Comparison of ENCODE assay signal across 10 cellular contexts in genomic region chr10:110512461-110513187, GRCh38. TPM values are rescaled to one million over a fixed set of nuclear protein-coding genes. Genes with fewer than 3 reads are reported as not detected.
DNase-seq lines count a peak whose midpoint lies in the region; ATAC-seq, FAIRE-seq and TF ChIP-seq lines count a peak whose summit lies in the region.
"Had no signal": no experiment of that assay in that cellular context is flagged by ENCODE, and none has a peak within 500 bp of the region (broad histone marks: within the 10 kb centered on the region; RNA-seq: fewer than 3 reads in every experiment).

No MANE protein-coding gene starts in this region.

- H2BK15ac ChIP-seq in H1 (ENCODE audit: low read length), result no peak overlapping the region

- CTCF ChIA-PET in H1 (lab: Charles Lee; ENCODE audit: partially characterized antibody), result interaction anchor here (0.6 to 1.5 kb wide), 6 partner anchors 31 to 1743 kb away, joined by 3 to 5 read pairs (median 4); no protein-coding TSS in a partner anchor

- no peak overlapping the region for H2BK12ac ChIP-seq in H1 (ENCODE audit: low read depth, low read length)

- H3K79me1 ChIP-seq in H1 (ENCODE audit: low read depth, low read length), result no peaks in the 10 kb centered on the region; the same call in 1 of the 2 replicates

- H3F3A ChIP-seq in GM23338 (replicated peaks; ENCODE audit: low read depth), result no peaks in the 10 kb centered on the region

- no peak overlapping the region for H2BK120ac ChIP-seq in H1 (replicated peaks; ENCODE audit: low read depth, low read length)

- H4K8ac ChIP-seq in H1 (ENCODE audit: extremely low read depth, insufficient read depth, low read length), result no peak overlapping the region

- H3K4me2 ChIP-seq in GM23338 (no peak overlapping the region), H1 (ENCODE audit: insufficient read depth in 1 of 2, low read depth in 2 of 2, low read length in 2 of 2) (no peak overlapping the region)

- H3K4me3 ChIP-seq in GM23338 (no peak overlapping the region), H1 (ENCODE audit: extremely low read depth in 1 of 4, insufficient read depth in 2 of 4, low read depth in 3 of 4, low read length in 4 of 4) (no peak overlapping the region), gastrocnemius medialis (no peak overlapping the region), prostate gland (no peak overlapping the region)
- H3K4me3 ChIP-seq: heart right ventricle, SK-N-MC had no signal

- no peak overlapping the region for H3K27ac Mint-ChIP-seq in GM23338
- peak overlapping the region; percentile 16 for H3K27ac Mint-ChIP-seq in T-helper 17 cell

- no peaks in the 10 kb centered on the region for H3K9me3 Mint-ChIP-seq in GM23338

- POLR2A ChIA-PET in H1 (lab: Charles Lee; ENCODE audit: partially characterized antibody), result interaction anchor here (1.0 to 1.8 kb wide), 3 partner anchors 14 to 25 kb away, joined by 3 to 7 read pairs (median 4); no protein-coding TSS in a partner anchor

- no peak overlapping the region for H3K14ac ChIP-seq in H1 (ENCODE audit: insufficient read length)

- no peak overlapping the region for H3K23ac ChIP-seq in H1 (ENCODE audit: insufficient read length)

- DNase-seq in GM23338 (ENCODE audit: low spot score), result no peak
- DNase-seq in T-helper 17 cell, result no peak
- no peak for DNase-seq in H1 (ENCODE audit: low read depth in 1 of 2, low spot score in 2 of 2)
- peak; percentile 76 for DNase-seq in stimulated activated CD4-positive, alpha-beta T cell treated with anti-CD3 and anti-CD28 coated beads, Interleukin-4, amount 100 ng/mL, for 24 hours
- no peak for DNase-seq in GF-D8 (lab: John Stamatoyannopoulos, UW)
- no peak for DNase-seq in gastrocnemius medialis
- DNase-seq in prostate gland (ENCODE audit: low spot score), result no peak
- DNase-seq: heart right ventricle had no signal

- 73% methylated on average over 5 of the region's 5 CpGs; no CpG with 5 or more reads in 1 of the 2 experiments for WGBS in H1 (ENCODE audit: extremely low coverage in 1 of 2, insufficient coverage in 1 of 2, insufficient read length in 1 of 2, insufficient replicate concordance in 2 of 2, low coverage in 1 of 2, low lambda C conversion rate in 2 of 2, missing lambda C conversion rate in 1 of 2), 2 experiments
- 56% methylated on average over 5 of the region's 5 CpGs for WGBS in prostate gland

- H3K56ac ChIP-seq in H1 (replicated peaks; ENCODE audit: insufficient read length, low read depth, low read length), result no peak overlapping the region

- H3K4me1 Mint-ChIP-seq in GM23338 (peaks cover 6% of the 10 kb centered on the region; the same call in 2 of the 3 replicates), T-helper 17 cell (peaks cover 21% of the 10 kb centered on the region)

- no peak overlapping the region for H2AK5ac ChIP-seq in H1 (ENCODE audit: low read depth, low read length)

- H3K9me3 ChIP-seq in T-helper 17 cell (ENCODE audit: control insufficient read depth, low read length, poor library complexity, severe bottlenecking), result no peaks in the 10 kb centered on the region
- no peaks in the 10 kb centered on the region for H3K9me3 ChIP-seq in H1 (ENCODE audit: insufficient read depth in 2 of 2, low read depth in 1 of 2, low read length in 1 of 2)
- no peaks in the 10 kb centered on the region for H3K9me3 ChIP-seq in gastrocnemius medialis
- H3K9me3 ChIP-seq in prostate gland, result no peaks in the 10 kb centered on the region
- H3K9me3 ChIP-seq: heart right ventricle had no signal

- no peak for TF ChIP-seq EP300 in H1 (IDR thresholded peaks at IDR 0.05; ENCODE audit: borderline replicate concordance in 1 of 2, low read depth in 2 of 2, low read length in 2 of 2)

- H3K27me3 ChIP-seq in GM23338 (ENCODE audit: insufficient read depth) (no peaks in the 10 kb centered on the region), H1 (replicated peaks in 1 of 4; ENCODE audit: control insufficient read depth in 3 of 4, extremely low read depth in 1 of 4, insufficient read depth in 3 of 4, low read length in 3 of 4) (no peaks in the 10 kb centered on the region), gastrocnemius medialis (no peaks in the 10 kb centered on the region), prostate gland (replicated peaks; ENCODE audit: insufficient read depth) (no peaks in the 10 kb centered on the region)
- H3K27me3 ChIP-seq: heart right ventricle had no signal

- H3K9ac ChIP-seq in H1 (replicated peaks in 1 of 4; ENCODE audit: extremely low read depth in 1 of 4, low read depth in 3 of 4, low read length in 3 of 4), result no peak overlapping the region

- no peak for ATAC-seq in GM23338
- ATAC-seq in T-helper 17 cell, result peak; percentile 21
- no peak for ATAC-seq in gastrocnemius medialis
- ATAC-seq in GM21515 (IDR thresholded peaks at IDR 0.05; ENCODE audit: unreplicated experiment), result no peak

- H3K27ac ChIP-seq in GM23338 (ENCODE audit: low read depth) (no peak overlapping the region), H1 (ENCODE audit: low read depth, low read length) (no peak overlapping the region), gastrocnemius medialis (no peak overlapping the region), prostate gland (no peak overlapping the region)
- H3K27ac ChIP-seq: SK-N-MC had no signal

- H3K4me1 ChIP-seq in GM23338 (ENCODE audit: insufficient read depth), result no peaks in the 10 kb centered on the region
- H3K4me1 ChIP-seq in H1 (replicated peaks in 1 of 4; ENCODE audit: control insufficient read depth in 3 of 4, insufficient read depth in 4 of 4, low read length in 3 of 4), result no peaks in the 10 kb centered on the region
- H3K4me1 ChIP-seq in gastrocnemius medialis, result peaks cover 4 to 6% of the 10 kb centered on the region in 2 donors
- no peaks in the 10 kb centered on the region for H3K4me1 ChIP-seq in prostate gland (replicated peaks)

- in situ Hi-C loops in gastrocnemius medialis (cut with MboI; ENCODE audit: low sequenced_read_pairs in 4 of 4), result no loop called here

- no peak overlapping the region for H4K5ac ChIP-seq in H1 (ENCODE audit: insufficient read length, low read depth, low read length)

- 0 out of 2 replicates have a peak, but pooled peaks cover 1% of the 10 kb centered on the region for H3K79me2 ChIP-seq in GM23338 (replicated peaks; ENCODE audit: insufficient read depth)
- no peaks in the 10 kb centered on the region for H3K79me2 ChIP-seq in H1 (ENCODE audit: control insufficient read depth in 1 of 2, insufficient read depth in 2 of 2, low read length in 2 of 2)

- no peaks in the 10 kb centered on the region for H3K27me3 Mint-ChIP-seq in GM23338 (ENCODE audit: insufficient read depth, low read depth, poor library complexity)
- H3K27me3 Mint-ChIP-seq in T-helper 17 cell, result no peaks in the 10 kb centered on the region

- FAIRE-seq in H1 (lab: Jason Lieb, UNC), result no peak

- no peaks in the 10 kb centered on the region for H4K20me1 ChIP-seq in GM23338 (replicated peaks; ENCODE audit: insufficient read depth)
- no peaks in the 10 kb centered on the region for H4K20me1 ChIP-seq in H1 (replicated peaks in 1 of 2; ENCODE audit: control insufficient read depth in 1 of 2, insufficient read depth in 2 of 2, low read length in 2 of 2)

- no peak overlapping the region for H2AFZ ChIP-seq in GM23338
- H2AFZ ChIP-seq in H1 (ENCODE audit: low read length), result no peak overlapping the region

- TF ChIP-seq POLR2A in H1 (IDR thresholded peaks at IDR 0.05; ENCODE audit: control extremely low read depth in 1 of 2, low read depth in 2 of 2, low read length in 2 of 2), result 0 out of 3 replicates have a peak, but pooled peaks of 1 of the 2 experiments have one; percentile 1
- no peak for TF ChIP-seq POLR2A in gastrocnemius medialis (IDR thresholded peaks at IDR 0.05)
- no peak for TF ChIP-seq POLR2A in prostate gland (IDR thresholded peaks at IDR 0.05)

- H3K4me3 Mint-ChIP-seq in GM23338, result no peak overlapping the region
- H3K4me3 Mint-ChIP-seq in T-helper 17 cell, result no peak overlapping the region

- no peak overlapping the region for H3K18ac ChIP-seq in H1 (ENCODE audit: extremely low read depth, low read length)

- no peak for TF ChIP-seq RAD21 in H1 (IDR thresholded peaks at IDR 0.05 in 1 of 2, conservative IDR thresholded peaks at IDR 0.05 in 1 of 2; ENCODE audit: low read depth in 2 of 2, low read length in 2 of 2)

- no peak overlapping the region for H2BK5ac ChIP-seq in H1 (ENCODE audit: low read depth, low read length)

- no peak overlapping the region for H2BK20ac ChIP-seq in H1 (ENCODE audit: low read length)

- no peak overlapping the region for H3K4ac ChIP-seq in H1 (replicated peaks; ENCODE audit: insufficient read length, low read depth, low read length)

- H3K36me3 ChIP-seq in GM23338 (ENCODE audit: insufficient read depth) (0 out of 2 replicates have a peak, but pooled peaks cover 5% of the 10 kb centered on the region), H1 (ENCODE audit: control insufficient read depth in 2 of 4, insufficient read depth in 4 of 4, low read length in 3 of 4) (peaks cover 5 to 25% (median 8%) of the 10 kb centered on the region in 4 experiments; a peak in 6 of 8 replicates), gastrocnemius medialis (no peaks in the 10 kb centered on the region), prostate gland (no peaks in the 10 kb centered on the region)

- peaks cover 72% of the 10 kb centered on the region for H3K36me3 Mint-ChIP-seq in GM23338 (ENCODE audit: low read depth)
- peaks cover 7% of the 10 kb centered on the region for H3K36me3 Mint-ChIP-seq in T-helper 17 cell (ENCODE audit: low read depth)

- TF ChIP-seq CTCF in GM23338 (conservative IDR thresholded peaks at IDR 0.05; ENCODE audit: low read depth in 2 of 2) (no peak), H1 (IDR thresholded peaks at IDR 0.05; ENCODE audit: control extremely low read depth in 1 of 3, insufficient read depth in 1 of 3, low read depth in 1 of 3, low read length in 3 of 3) (no peak), gastrocnemius medialis (IDR thresholded peaks at IDR 0.05 in 4 of 5, conservative IDR thresholded peaks at IDR 0.05 in 1 of 5) (no peak), prostate gland (IDR thresholded peaks at IDR 0.05) (no peak)

- H3K9me2 ChIP-seq in GM23338 (ENCODE audit: insufficient read depth), result no peaks in the 10 kb centered on the region

- H3K23me2 ChIP-seq in H1 (ENCODE audit: low read depth, low read length), result no peaks in the 10 kb centered on the region

- no peak overlapping the region for H4K91ac ChIP-seq in H1 (replicated peaks; ENCODE audit: insufficient read length, low read length)

- intact Hi-C loops in gastrocnemius medialis (cut with DNase I; ENCODE audit: low total_unique reads), result no loop called here
- intact Hi-C loops in prostate gland (cut with DNase I), result no loop called here

RNA-seq across cellular contexts. Expression of gene DUSP5, which starts 14.9 kb away (rescaled TPM):
- total RNA-seq in GM23338 (2014; rRNA removed; shearing (Covaris generic)), result 35.0 and 35.9 TPM in 2 replicates
- polyA plus RNA-seq in GM23338 (2016; fragmentation: Nextera tagmentation; extraction: Ambion mirVana) (10.8 and 15.4 TPM in 2 replicates), H1 (2011; rRNA removed) (13.3 and 13.6 TPM in 2 replicates)
- total RNA-seq in T-helper 17 cell (100 to 1,000 TPM in 1 of 2 donors, 10 to 100 TPM in 1; 91.9 to 147 TPM), gastrocnemius medialis (1 to 10 TPM in 2 of 4 donors, under 1 TPM in 1, not detected in 1; 0.75 to 2.8 (median 2.5) TPM), prostate gland (10 to 100 TPM in 1 of 2 donors, 1 to 10 TPM in 1; 6.9 to 33.1 TPM)
- total RNA-seq in H1 (2021; fragmentation: NEBNext Ultra II Directional; extraction: Animal tissue kit (Norgen Biotek cat#: 25700)), result 27.0 and 30.3 TPM in 2 replicates
- polyA plus RNA-seq in H1 (2011; cell fraction: cytosol; rRNA removed), result 15.2 TPM
- 12.0 TPM for polyA plus RNA-seq in H1 (2011; cell fraction: nucleus; rRNA removed)
- 14.3 to 18.7 TPM (median 15.9 TPM) in 4 replicates for polyA plus RNA-seq in H1 (2012, experiment 1 of 2)
- polyA plus RNA-seq in H1 (2012, experiment 2 of 2), result 16.9 TPM
- 17.0 TPM for polyA plus RNA-seq in H1 (2013, experiment 1 of 2)
- 20.2 TPM for polyA plus RNA-seq in H1 (2013, experiment 2 of 2)
- polyA minus RNA-seq in H1 (2011; rRNA and poly(A)+ RNA removed), result 28.9 and 41.0 TPM in 2 replicates
- 37.5 TPM for polyA minus RNA-seq in H1 (2011; cell fraction: cytosol; rRNA and poly(A)+ RNA removed)
- polyA minus RNA-seq in H1 (2011; cell fraction: nucleus; rRNA and poly(A)+ RNA removed), result 14.9 TPM

RNA-seq across cellular contexts. Expression of gene SMC3, which starts 54.9 kb away (rescaled TPM):
- total RNA-seq in GM23338 (2014; rRNA removed; shearing (Covaris generic)), result 72.3 and 72.8 TPM in 2 replicates
- polyA plus RNA-seq in GM23338 (2016; fragmentation: Nextera tagmentation; extraction: Ambion mirVana), result 237 and 320 TPM in 2 replicates
- total RNA-seq in T-helper 17 cell, result 10 to 100 TPM; 31.6 to 35.9 TPM
- total RNA-seq in H1 (2021; fragmentation: NEBNext Ultra II Directional; extraction: Animal tissue kit (Norgen Biotek cat#: 25700)), result 89.8 and 93.4 TPM in 2 replicates
- polyA plus RNA-seq in H1 (2011; rRNA removed), result 7.8 and 12.7 TPM in 2 replicates
- 29.8 TPM for polyA plus RNA-seq in H1 (2011; cell fraction: cytosol; rRNA removed)
- 5.9 TPM for polyA plus RNA-seq in H1 (2011; cell fraction: nucleus; rRNA removed)
- 44.2 to 101 TPM (median 59.5 TPM) in 4 replicates for polyA plus RNA-seq in H1 (2012, experiment 1 of 2)
- 4.2 TPM for polyA plus RNA-seq in H1 (2012, experiment 2 of 2)
- polyA plus RNA-seq in H1 (2013, experiment 1 of 2), result 65.2 TPM
- polyA plus RNA-seq in H1 (2013, experiment 2 of 2), result 67.9 TPM
- polyA minus RNA-seq in H1 (2011; rRNA and poly(A)+ RNA removed), result 14.4 and 18.6 TPM in 2 replicates
- 23.2 TPM for polyA minus RNA-seq in H1 (2011; cell fraction: cytosol; rRNA and poly(A)+ RNA removed)
- 21.7 TPM for polyA minus RNA-seq in H1 (2011; cell fraction: nucleus; rRNA and poly(A)+ RNA removed)
- total RNA-seq in gastrocnemius medialis, result 10 to 100 TPM; 19.5 to 25.9 (median 21.9) TPM
- 10 to 100 TPM; 25.6 to 38.8 TPM for total RNA-seq in prostate gland
